In genomic region chr1:1833456-1833855, GRCh38 we compare ENCODE assay signal across 11 cellular contexts. TPM values are rescaled to one million over a fixed set of nuclear protein-coding genes. Genes with fewer than 3 reads are reported as not detected.
DNase-seq lines count a peak whose midpoint lies in the region; ATAC-seq and TF ChIP-seq lines count a peak whose summit lies in the region.
"Had no signal": no experiment of that assay in that cellular context is flagged by ENCODE, and none has a peak within 500 bp of the region (broad histone marks: within the 10 kb centered on the region; RNA-seq: fewer than 3 reads in every experiment).

No MANE protein-coding gene starts in this region.

- ATAC-seq in DND-41 (ENCODE audit: insufficient read depth, low read depth) = no peak
- ATAC-seq in esophagus mucosa = peak; percentile 37

- 57 to 80% methylated on average over 7 to 10 of the region's 10 CpGs for WGBS in esophagus squamous epithelium, 2 donors

- intact Hi-C loops in PC-9 (cut with micrococcal nuclease; ENCODE audit: unreplicated experiment) (no loop called here), esophagus squamous epithelium (cut with DNase I) (no loop called here)

- H3K79me2 ChIP-seq in DND-41 (ENCODE audit: insufficient read depth, low read length) (peaks cover 98% of the 10 kb centered on the region), neural progenitor cell (ENCODE audit: low read depth) (peaks cover 100% of the 10 kb centered on the region), PC-9 (ENCODE audit: low read depth) (peaks cover 34% of the 10 kb centered on the region; the same call in 1 of the 2 replicates)

- H3K36me3 ChIP-seq in DND-41 (ENCODE audit: insufficient read depth, low read length) (peaks cover 79% of the 10 kb centered on the region), Peyer's patch (peaks cover 0 to 43% (median 0%) of the 10 kb centered on the region in 3 donors), neural progenitor cell (peaks cover 3% of the 10 kb centered on the region), PC-9 (ENCODE audit: low read depth) (peaks cover 3% of the 10 kb centered on the region; the same call in 1 of the 2 replicates), esophagus squamous epithelium (peaks cover 0 to 47% (median 0%) of the 10 kb centered on the region in 3 donors)

- H3K9ac ChIP-seq in DND-41 (ENCODE audit: low read depth, low read length) (no peak overlapping the region), neural progenitor cell (no peak overlapping the region)

- H3K9me3 Mint-ChIP-seq in neural progenitor cell = no peaks in the 10 kb centered on the region
- H3K9me3 Mint-ChIP-seq: CD4-positive, CD25-positive, alpha-beta regulatory T cell had no signal

- H3K36me3 Mint-ChIP-seq in neural progenitor cell = peaks cover 29% of the 10 kb centered on the region

- TF ChIP-seq POLR2A in Peyer's patch (IDR thresholded peaks at IDR 0.05) (no peak), esophagus squamous epithelium (IDR thresholded peaks at IDR 0.05) (no peak)

- no peaks in the 10 kb centered on the region for H3K4me1 ChIP-seq in DND-41 (ENCODE audit: insufficient read depth, low read length)
- peaks cover 0 to 13% (median 9%) of the 10 kb centered on the region in 4 donors for H3K4me1 ChIP-seq in Peyer's patch
- peaks cover 19% of the 10 kb centered on the region for H3K4me1 ChIP-seq in neural progenitor cell
- H3K4me1 ChIP-seq in PC-9 (replicated peaks; ENCODE audit: insufficient read depth) = no peaks in the 10 kb centered on the region
- H3K4me1 ChIP-seq in esophagus squamous epithelium = peaks cover 0 to 47% (median 8%) of the 10 kb centered on the region in 3 donors

- TF ChIP-seq CTCF in DND-41 (IDR thresholded peaks at IDR 0.05; ENCODE audit: borderline replicate concordance, extremely low read depth, low read length, poor library complexity, severe bottlenecking) = no peak
- no peak for TF ChIP-seq CTCF in Peyer's patch (IDR thresholded peaks at IDR 0.05)
- no peak for TF ChIP-seq CTCF in neural progenitor cell (IDR thresholded peaks at IDR 0.05)
- no peak for TF ChIP-seq CTCF in PC-9 (conservative IDR thresholded peaks at IDR 0.05)
- no peak for TF ChIP-seq CTCF in esophagus squamous epithelium (IDR thresholded peaks at IDR 0.05)

- no peak for DNase-seq in DND-41
- peak in 2 of 3 donors; percentile 74 to 76 for DNase-seq in Peyer's patch
- DNase-seq in neural progenitor cell (ENCODE audit: low spot score) = no peak
- DNase-seq in PC-9 = no peak
- no peak for DNase-seq in pons (ENCODE audit: low spot score)
- DNase-seq in esophagus squamous epithelium (lab: John Stamatoyannopoulos, UW) = no peak
- DNase-seq in central memory CD4-positive, alpha-beta T cell = no peak
- DNase-seq: CD4-positive, CD25-positive, alpha-beta regulatory T cell; HCEC 1CT; NCI-H446 treated with DMSO at 0.1 percent for 48 hours had no signal

- POLR2A ChIA-PET in PC-9 (lab: Charles Lee; ENCODE audit: unreplicated experiment) = no interaction called here

- H3K27me3 ChIP-seq in DND-41 (ENCODE audit: insufficient read depth, low read length, poor library complexity) (no peaks in the 10 kb centered on the region), Peyer's patch (no peaks in the 10 kb centered on the region), neural progenitor cell (no peaks in the 10 kb centered on the region), PC-9 (ENCODE audit: insufficient read depth, low read depth) (no peaks in the 10 kb centered on the region), esophagus squamous epithelium (no peaks in the 10 kb centered on the region)

- H3K4me2 ChIP-seq in DND-41 (ENCODE audit: insufficient read depth, low read length) (no peak overlapping the region), neural progenitor cell (peak overlapping the region; percentile 63), PC-9 (no peak overlapping the region)

- no peak overlapping the region for H3K4me3 ChIP-seq in DND-41 (ENCODE audit: low read depth in 1 of 2, low read length in 2 of 2)
- no peak overlapping the region for H3K4me3 ChIP-seq in Peyer's patch
- H3K4me3 ChIP-seq in neural progenitor cell = no peak overlapping the region
- no peak overlapping the region for H3K4me3 ChIP-seq in PC-9
- H3K4me3 ChIP-seq in esophagus squamous epithelium = no peak overlapping the region

- H2AFZ ChIP-seq in DND-41 (ENCODE audit: low read depth, low read length) = no peak overlapping the region
- no peak overlapping the region for H2AFZ ChIP-seq in neural progenitor cell (replicated peaks)
- H2AFZ ChIP-seq in PC-9 = no peak overlapping the region

- H3K27ac Mint-ChIP-seq in neural progenitor cell = no peak overlapping the region

- H3K27me3 Mint-ChIP-seq in neural progenitor cell (ENCODE audit: insufficient read depth, low read depth) = no peaks in the 10 kb centered on the region
- H3K27me3 Mint-ChIP-seq: CD4-positive, CD25-positive, alpha-beta regulatory T cell had no signal

- H3K9me2 ChIP-seq in PC-9 (ENCODE audit: insufficient read depth) = no peaks in the 10 kb centered on the region

- H3K9me3 ChIP-seq in DND-41 (ENCODE audit: insufficient read depth, low read length, severe bottlenecking) (no peaks in the 10 kb centered on the region), Peyer's patch (no peaks in the 10 kb centered on the region), neural progenitor cell (ENCODE audit: low read depth) (no peaks in the 10 kb centered on the region), PC-9 (ENCODE audit: insufficient read depth, low read depth) (no peaks in the 10 kb centered on the region), esophagus squamous epithelium (no peaks in the 10 kb centered on the region)

- H3F3A ChIP-seq in neural progenitor cell (ENCODE audit: low read depth) = peaks cover 41% of the 10 kb centered on the region
- H3F3A ChIP-seq in PC-9 (ENCODE audit: insufficient read depth, low read depth) = peaks cover 6% of the 10 kb centered on the region; the same call in 1 of the 2 replicates

- H3K4me3 Mint-ChIP-seq in neural progenitor cell = no peak overlapping the region
- H3K4me3 Mint-ChIP-seq: CD4-positive, CD25-positive, alpha-beta regulatory T cell had no signal

- peak overlapping the region; percentile 7 for H3K27ac ChIP-seq in DND-41 (ENCODE audit: low read length)
- H3K27ac ChIP-seq in Peyer's patch = peak overlapping the region in 1 of 4 donors; percentile 63
- H3K27ac ChIP-seq in neural progenitor cell = peak overlapping the region; percentile 23
- no peak overlapping the region for H3K27ac ChIP-seq in PC-9
- no peak overlapping the region for H3K27ac ChIP-seq in esophagus squamous epithelium

- peaks cover 29% of the 10 kb centered on the region for H3K4me1 Mint-ChIP-seq in neural progenitor cell

- CTCF ChIA-PET in PC-9 (lab: Charles Lee) = no interaction called here

- no TSS peak for BruUV-seq in PC-9 (replicated peaks; lab: Mats Ljungman, UMichigan)

- H4K20me1 ChIP-seq in DND-41 (ENCODE audit: insufficient read depth, low read length) = peaks cover 83% of the 10 kb centered on the region
- H4K20me1 ChIP-seq in neural progenitor cell (ENCODE audit: low read depth) = peaks cover 87% of the 10 kb centered on the region
- peaks cover 55% of the 10 kb centered on the region for H4K20me1 ChIP-seq in PC-9 (ENCODE audit: insufficient read depth)

RNA-seq across cellular contexts. Expression of gene NADK, which starts 55.2 kb away (rescaled TPM):
- total RNA-seq in Peyer's patch = 100 to 1,000 TPM; 115 to 210 (median 162) TPM
- total RNA-seq in esophagus mucosa = 31.8 TPM
- total RNA-seq in neural progenitor cell (ENCODE audit: low replicate concordance) = 37.8 and 56.9 TPM in 2 replicates
- total RNA-seq in PC-9 (2021) = 98.9 and 105 TPM in 2 replicates
- 10 to 100 TPM; 36.1 to 57.6 (median 39.5) TPM for total RNA-seq in esophagus squamous epithelium

RNA-seq across cellular contexts. Expression of gene GNB1, which starts 57.4 kb away (rescaled TPM):
- total RNA-seq in Peyer's patch = 100 to 1,000 TPM; 112 to 266 (median 236) TPM
- 148 TPM for total RNA-seq in esophagus mucosa
- 175 and 197 TPM in 2 replicates for total RNA-seq in neural progenitor cell (ENCODE audit: low replicate concordance)
- total RNA-seq in PC-9 (2021) = 257 and 286 TPM in 2 replicates
- 100 to 1,000 TPM in 1 of 4 donors, 10 to 100 TPM in 3; 54.3 to 102 (median 74.7) TPM for total RNA-seq in esophagus squamous epithelium

Comparison
In these comparisons a context has a peak if more than half of its experiments do, and no peak if none do; other contexts are left out.
1. DNase-seq: peak in Peyer's patch (2 of 3); none in DND-41 (single experiment), neural progenitor cell (single experiment), PC-9 (0 of 2), pons (single experiment), esophagus squamous epithelium (single experiment) and central memory CD4-positive, alpha-beta T cell (single experiment).
2. H3K27ac ChIP-seq: peak in DND-41 (single experiment) and neural progenitor cell (single experiment); none in PC-9 (single experiment) and esophagus squamous epithelium (0 of 4).